Comparison of ENCODE assay signal across 17 cellular contexts in the genomic region with DNA sequence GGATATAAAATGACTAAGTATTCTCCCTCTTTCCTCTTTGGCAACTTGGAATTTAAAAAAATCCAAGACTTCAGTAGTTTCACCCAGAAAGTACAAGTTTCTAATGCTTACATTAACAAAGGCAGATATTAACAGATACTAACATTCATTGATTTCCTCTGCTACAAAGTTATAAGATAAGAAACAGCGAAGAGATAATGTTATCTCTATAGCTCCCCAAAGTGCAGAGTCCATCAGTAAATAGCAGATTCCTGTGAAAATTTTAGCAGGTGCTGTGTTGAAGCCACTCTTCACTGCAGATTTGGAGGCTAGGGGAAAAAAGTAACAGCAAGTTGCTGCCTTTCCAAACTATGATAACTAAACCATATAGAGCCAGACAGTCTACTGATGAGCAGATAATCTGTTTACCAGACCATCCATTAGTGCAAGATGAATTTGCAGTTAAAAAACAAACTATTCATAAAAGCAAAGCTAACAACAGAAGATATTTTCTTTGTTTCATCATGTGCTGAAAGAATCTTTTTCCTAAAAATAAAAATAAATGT.
"Had no signal": no experiment of that assay in that cellular context is flagged by ENCODE, and none has a peak within 500 bp of the region (broad histone marks: within the 10 kb centered on the region; RNA-seq: fewer than 3 reads in every experiment).

No MANE protein-coding gene starts in this region.

- ATAC-seq: activated CD4-positive, CD25-positive, alpha-beta regulatory T cell treated with anti-CD3 and anti-CD28 coated beads, Interleukin-2, amount 50 U/mL, for 24 hours; body of pancreas; gastrocnemius medialis; heart left ventricle; left lung; mucosa of descending colon; stimulated activated naive B cell treated with anti-CD40 and anti-IgM and Interleukin-4, amounts not matched to agents 10 μg/mL and 1 μg/mL and 100 μg/mL, for 72 hours; upper lobe of right lung had no signal

- H3K36me3 ChIP-seq: colonic mucosa, gastrocnemius medialis, heart left ventricle, left lung, ovary, thoracic aorta, upper lobe of right lung had no signal

- H3K27ac ChIP-seq: body of pancreas, colonic mucosa, gastrocnemius medialis, heart left ventricle, left lung, thoracic aorta, upper lobe of right lung had no signal

- DNase-seq: activated CD8-positive, alpha-beta memory T cell treated with anti-CD3 and anti-CD28 coated beads for 24 hours; activated CD8-positive, alpha-beta memory T cell treated with anti-CD3 and anti-CD28 coated beads, Interleukin-2, amount 50 U/mL, for 48 hours; activated gamma-delta T cell; activated naive CD8-positive, alpha-beta T cell treated with anti-CD3 and anti-CD28 coated beads, Interleukin-2, amount 10 ng/mL, durations not matched to agents 7 days and 5 days; body of pancreas; caudate nucleus; colonic mucosa; gastrocnemius medialis; heart left ventricle; left lung; mucosa of descending colon; naive B cell; ovary; stimulated activated naive B cell treated with anti-CD40 and anti-IgM and Interleukin-4, amounts not matched to agents 10 μg/mL and 1 μg/mL and 100 μg/mL, for 72 hours; upper lobe of right lung had no signal

- H3K9me3 ChIP-seq: body of pancreas, colonic mucosa, gastrocnemius medialis, heart left ventricle, left lung, mucosa of descending colon, ovary, thoracic aorta, upper lobe of right lung had no signal

- H3K4me1 ChIP-seq: colonic mucosa, upper lobe of right lung had no signal

- H3K27me3 ChIP-seq: body of pancreas, colonic mucosa, gastrocnemius medialis, heart left ventricle, ovary, upper lobe of right lung had no signal

- H3K4me3 ChIP-seq: body of pancreas, colonic mucosa, gastrocnemius medialis, heart left ventricle, left lung, mucosa of descending colon, ovary, thoracic aorta, upper lobe of right lung had no signal
